In genomic region chr1:3984586-3984985, GRCh38 we compare ENCODE assay signal across 26 cellular contexts.
"Had no signal": no experiment of that assay in that cellular context is flagged by ENCODE, and none has a peak within 500 bp of the region (broad histone marks: within the 10 kb centered on the region; RNA-seq: fewer than 3 reads in every experiment).

No MANE protein-coding gene starts in this region.

- H3K4me1 ChIP-seq: colonic mucosa, gastrocnemius medialis, right lobe of liver, stomach had no signal

- H3K4me3 ChIP-seq: colonic mucosa, gastrocnemius medialis, ovary, right lobe of liver, stomach, thyroid gland had no signal

- ATAC-seq: esophagus mucosa; gastrocnemius medialis; left lobe of liver; naive thymus-derived CD4-positive, alpha-beta T cell; right lobe of liver; stimulated activated effector memory CD8-positive, alpha-beta T cell treated with anti-CD3 and anti-CD28 coated beads, Interleukin-12 subunit alpha, Interleukin-12 subunit beta, amount 100 ng/mL, for 72 hours had no signal

- H3K36me3 ChIP-seq: colonic mucosa, gastrocnemius medialis, ovary, right lobe of liver, stomach, thyroid gland had no signal

- DNase-seq: colonic mucosa; effector CD8-positive, alpha-beta T cell; endodermal cell; foreskin fibroblast; gastrocnemius medialis; head of caudate nucleus; kidney; mammary epithelial cell; mesendoderm; midbrain; naive thymus-derived CD4-positive, alpha-beta T cell; occipital lobe; ovary; retina; right lobe of liver; small intestine; stimulated activated CD4-positive, alpha-beta T cell treated with anti-CD3 and anti-CD28 coated beads, Interleukin-12 subunit alpha, Interleukin-12 subunit beta, amount 100 ng/mL, for 4 hours; stimulated activated CD4-positive, alpha-beta T cell treated with anti-CD3 and anti-CD28 coated beads, Interleukin-1b, Interleukin-23, amount 100 ng/mL, for 48 hours; stimulated activated CD4-positive, alpha-beta T cell treated with anti-CD3 and anti-CD28 coated beads, Interleukin-4, amount 100 ng/mL, for 24 hours; stimulated activated naive CD4-positive, alpha-beta T cell treated with Interleukin-2 at 50 U/mL for 16 hours; stomach; thyroid gland had no signal

- H3K9me3 ChIP-seq: colonic mucosa, gastrocnemius medialis, ovary, right lobe of liver, stomach, thyroid gland had no signal

- H3K27ac ChIP-seq: colonic mucosa, epithelial cell of prostate, gastrocnemius medialis, ovary, right lobe of liver, stomach, thyroid gland had no signal

- H3K27me3 ChIP-seq: colonic mucosa, gastrocnemius medialis, ovary, right lobe of liver, thyroid gland had no signal
